10 cellular contexts compared by ENCODE assay signal in the genomic region with DNA sequence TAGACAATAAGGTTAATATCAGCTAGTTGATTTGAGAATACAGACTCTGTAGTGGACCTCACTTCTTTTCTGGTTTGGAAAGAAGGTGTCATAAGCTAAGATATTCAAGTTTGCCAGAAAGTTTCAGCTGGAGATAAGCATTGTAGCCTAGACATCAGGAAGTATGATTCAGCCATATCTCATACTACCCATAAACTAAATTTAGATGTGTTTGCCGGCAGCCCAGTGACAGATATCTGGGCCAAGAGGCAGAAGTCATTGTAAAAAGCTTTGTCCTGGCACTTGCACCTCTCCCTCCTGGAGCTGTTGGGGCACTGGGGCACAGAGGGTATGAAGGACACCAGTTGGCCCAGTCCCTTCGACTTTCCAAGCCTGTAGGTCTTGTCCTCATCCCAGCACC.
DNase-seq lines count a peak whose midpoint lies in the region; ATAC-seq, FAIRE-seq and TF ChIP-seq lines count a peak whose summit lies in the region.
"Had no signal": no experiment of that assay in that cellular context is flagged by ENCODE, and none has a peak within 500 bp of the region (broad histone marks: within the 10 kb centered on the region; RNA-seq: fewer than 3 reads in every experiment).

No MANE protein-coding gene starts in this region.

- peak; percentile 29 for DNase-seq in AG10803 (ENCODE audit: low read depth)
- peak; percentile 62 for DNase-seq in LHCN-M2 (ENCODE audit: low read depth)
- peak; percentile 89 for DNase-seq in astrocyte (ENCODE audit: low read depth)
- no peak for DNase-seq in keratinocyte (ENCODE audit: low read depth, low spot score)
- no peak for DNase-seq in DMS53 (lab: John Stamatoyannopoulos, UW)
- no peak for DNase-seq in activated T-cell treated with anti-CD3 and anti-CD28 coated beads, Interleukin-2, amount 50 U/mL, for 48 hours
- DNase-seq in SKM-1 (lab: John Stamatoyannopoulos, UW; ENCODE audit: unreplicated experiment), result no peak
- DNase-seq: kidney, NCI-H748 treated with DMSO at 0.1 percent for 48 hours had no signal

- H3K79me2 ChIP-seq in astrocyte (ENCODE audit: insufficient read depth, low read length) (no peaks in the 10 kb centered on the region), keratinocyte (ENCODE audit: control insufficient read depth, insufficient read depth, low read length) (no peaks in the 10 kb centered on the region)

- H3K4me3 Mint-ChIP-seq in astrocyte (ENCODE audit: unreplicated experiment), result no peak overlapping the region

- H3K4me1 ChIP-seq in astrocyte (ENCODE audit: insufficient read depth, low read length) (peaks cover 12% of the 10 kb centered on the region), keratinocyte (ENCODE audit: control insufficient read depth, extremely low read depth, insufficient read depth, low read length) (peaks cover 20% of the 10 kb centered on the region)

- H3K36me3 ChIP-seq in astrocyte (ENCODE audit: insufficient read depth, low read length) (no peaks in the 10 kb centered on the region), keratinocyte (ENCODE audit: control insufficient read depth in 2 of 2, extremely low read depth in 1 of 2, insufficient read depth in 2 of 2, low read length in 2 of 2) (peaks cover 0 to 3% of the 10 kb centered on the region in 2 experiments)

- peaks cover 28% of the 10 kb centered on the region for H3K4me1 Mint-ChIP-seq in astrocyte (ENCODE audit: low read depth, unreplicated experiment)

- no peak for TF ChIP-seq CTCF in AG10803 (conservative IDR thresholded peaks at IDR 0.05; ENCODE audit: low read length)
- no peak for TF ChIP-seq CTCF in astrocyte (IDR thresholded peaks at IDR 0.05; ENCODE audit: insufficient read depth, low read depth, low read length)
- no peak for TF ChIP-seq CTCF in keratinocyte (optimal IDR thresholded peaks at IDR 0.05 in 1 of 3, IDR thresholded peaks at IDR 0.05 in 1 of 3, conservative IDR thresholded peaks at IDR 0.05 in 1 of 3; ENCODE audit: extremely low read depth in 1 of 3, insufficient read depth in 2 of 3, low read length in 3 of 3)

- FAIRE-seq in astrocyte (lab: Jason Lieb, UNC), result peak; percentile 82
- peak; percentile 90 for FAIRE-seq in keratinocyte (lab: Jason Lieb, UNC)
- FAIRE-seq: kidney had no signal

- ATAC-seq in HG02588 (IDR thresholded peaks at IDR 0.05; ENCODE audit: unreplicated experiment), result no peak

- H3K4me3 ChIP-seq in AG10803 (ENCODE audit: low read length), result no peak overlapping the region
- no peak overlapping the region for H3K4me3 ChIP-seq in astrocyte (ENCODE audit: insufficient read depth, low read depth, low read length)
- no peak overlapping the region for H3K4me3 ChIP-seq in keratinocyte (ENCODE audit: control insufficient read depth in 2 of 3, extremely low read depth in 1 of 3, insufficient read depth in 2 of 3, low read depth in 1 of 3, low read length in 3 of 3)

- H3K27me3 ChIP-seq in astrocyte (ENCODE audit: insufficient read depth, low read length), result no peaks in the 10 kb centered on the region
- H3K27me3 ChIP-seq in keratinocyte (ENCODE audit: control insufficient read depth, extremely low read depth, insufficient read depth, low read length), result no peaks in the 10 kb centered on the region

- H3K27ac ChIP-seq in astrocyte (ENCODE audit: low read depth, low read length) (peak overlapping the region; percentile 74), keratinocyte (ENCODE audit: control insufficient read depth, insufficient read depth, low read length) (no peak overlapping the region)

- peaks cover 20% of the 10 kb centered on the region for H3K36me3 Mint-ChIP-seq in astrocyte (ENCODE audit: low read depth, unreplicated experiment)

- H3K4me2 ChIP-seq in astrocyte (ENCODE audit: low read length), result peak overlapping the region; percentile 52
- H3K4me2 ChIP-seq in keratinocyte (ENCODE audit: control insufficient read depth, extremely low read depth, insufficient read depth, low read depth, low read length), result peak overlapping the region; percentile 52

- no peak overlapping the region for H2AFZ ChIP-seq in astrocyte (ENCODE audit: low read depth, low read length)
- H2AFZ ChIP-seq in keratinocyte (ENCODE audit: control insufficient read depth, low read length), result peak overlapping the region; percentile 34

- no peaks in the 10 kb centered on the region for H3K27me3 Mint-ChIP-seq in astrocyte (ENCODE audit: low read depth, unreplicated experiment)

- dilution Hi-C loops in keratinocyte (cut with MboI; ENCODE audit: extremely low pct_ligation_motif_present, low sequenced_read_pairs), result no loop called here

- no peak overlapping the region for H3K9ac ChIP-seq in astrocyte (ENCODE audit: low read length)
- H3K9ac ChIP-seq in keratinocyte (ENCODE audit: control insufficient read depth, extremely low read depth, insufficient read depth, low read length), result no peak overlapping the region

- peak overlapping the region; percentile 91 for H3K27ac Mint-ChIP-seq in astrocyte (ENCODE audit: unreplicated experiment)

- H3K9me3 ChIP-seq in astrocyte (ENCODE audit: insufficient read depth, low read depth, low read length) (no peaks in the 10 kb centered on the region), keratinocyte (ENCODE audit: control insufficient read depth, low read depth, low read length) (no peaks in the 10 kb centered on the region)

- H4K20me1 ChIP-seq in astrocyte (ENCODE audit: insufficient read depth, low read length), result no peaks in the 10 kb centered on the region
- H4K20me1 ChIP-seq in keratinocyte (ENCODE audit: control insufficient read depth, extremely low read depth, insufficient read depth, low read length), result no peaks in the 10 kb centered on the region

- no peaks in the 10 kb centered on the region for H3K9me1 ChIP-seq in keratinocyte (ENCODE audit: control insufficient read depth, extremely low read depth, insufficient read depth, low read length)

- no peaks in the 10 kb centered on the region for H3K9me3 Mint-ChIP-seq in astrocyte (ENCODE audit: unreplicated experiment)

Comparison
In these comparisons a context has a peak if more than half of its experiments do, and no peak if none do; other contexts are left out.
1. DNase-seq: peak in AG10803 (single experiment), LHCN-M2 (single experiment) and astrocyte (single experiment); none in keratinocyte (single experiment), DMS53 (single experiment), activated T-cell treated with anti-CD3 and anti-CD28 coated beads, Interleukin-2, amount 50 U/mL, for 48 hours (0 of 2) and SKM-1 (single experiment).